In the genomic region with DNA sequence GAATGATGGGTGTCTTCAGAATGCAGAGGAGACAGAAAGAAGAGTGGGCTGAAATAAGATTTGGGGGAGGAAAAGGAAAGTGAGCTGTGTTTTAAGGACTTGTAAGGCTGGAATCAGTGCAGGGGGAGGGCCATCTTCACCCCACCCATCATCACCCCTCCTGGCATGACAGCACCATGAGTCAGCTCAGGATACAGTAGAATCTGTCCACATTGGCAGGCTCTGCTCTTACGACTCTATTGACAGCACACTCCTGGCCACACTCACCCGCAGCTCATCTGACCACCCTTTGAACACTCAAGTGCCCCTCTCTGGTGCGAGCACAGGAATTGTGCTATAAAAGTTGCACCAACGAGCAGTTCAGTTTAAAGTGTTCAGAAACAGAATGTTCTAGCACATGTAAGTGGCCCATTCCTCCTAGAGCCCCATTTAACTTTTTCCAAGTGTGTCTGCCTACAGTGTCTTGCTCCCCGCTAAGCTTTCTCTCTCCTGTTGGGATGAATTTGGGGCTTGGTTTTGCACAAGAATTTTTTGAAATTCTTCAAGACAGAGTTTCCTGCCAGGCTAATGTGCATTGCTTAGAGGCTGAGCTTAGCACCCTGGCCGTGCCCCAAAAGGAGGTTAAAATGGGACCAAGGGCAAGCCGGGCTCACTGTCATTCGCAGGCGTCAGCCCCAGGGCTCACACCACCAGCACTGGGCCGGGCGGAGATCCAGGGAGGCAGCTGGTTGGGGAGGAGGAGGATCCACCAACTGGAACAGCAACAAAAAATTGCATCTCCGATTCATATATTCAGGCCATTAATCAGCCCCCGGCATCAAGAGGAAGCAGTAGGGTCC, we compare ENCODE assay signal across 11 cellular contexts. TPM values are rescaled to one million over a fixed set of nuclear protein-coding genes. Genes with fewer than 3 reads are reported as not detected.
A peak's percentile ranks its signal among the peaks of the same experiment; 100 is the strongest.
DNase-seq lines count a peak whose midpoint lies in the region; ATAC-seq and TF ChIP-seq lines count a peak whose summit lies in the region.
"Had no signal": no experiment of that assay in that cellular context is flagged by ENCODE, and none has a peak within 500 bp of the region (broad histone marks: within the 10 kb centered on the region; RNA-seq: fewer than 3 reads in every experiment).

No MANE protein-coding gene starts in this region.

- no peaks in the 10 kb centered on the region for H3K9me3 Mint-ChIP-seq in stimulated activated naive B cell treated with anti-CD40 and anti-IgM and Interleukin-4, amounts not matched to agents 10 μg/mL and 1 μg/mL and 100 μg/mL, for 72 hours
- H3K9me3 Mint-ChIP-seq: CD14-positive monocyte; IgD-negative memory B cell; stimulated activated effector memory CD8-positive, alpha-beta T cell treated with anti-CD3 and anti-CD28 coated beads, Interleukin-12 subunit alpha, Interleukin-12 subunit beta, amount 100 ng/mL, for 72 hours had no signal

- DNase-seq in AG08395 (ENCODE audit: low spot score) (peak; percentile 90), MG63 (peak; percentile 97), dedifferentiated amniotic fluid mesenchymal stem cell (ENCODE audit: extremely low spot score) (peak; percentile 61), lower lobe of right lung (peak; percentile 49), D341Med (ENCODE audit: low spot score) (no peak), NCI-H1105 (lab: John Stamatoyannopoulos, UW) (no peak), NCI-H2196 treated with DMSO at 0.1 percent for 48 hours (lab: John Stamatoyannopoulos, UW; ENCODE audit: unreplicated experiment) (no peak)
- no peak for DNase-seq in stimulated activated naive B cell treated with anti-CD40 and anti-IgM and Interleukin-4, amounts not matched to agents 10 μg/mL and 1 μg/mL and 100 μg/mL, for 72 hours

- no peak overlapping the region for H3K27ac Mint-ChIP-seq in stimulated activated naive B cell treated with anti-CD40 and anti-IgM and Interleukin-4, amounts not matched to agents 10 μg/mL and 1 μg/mL and 100 μg/mL, for 72 hours
- H3K27ac Mint-ChIP-seq: CD14-positive monocyte; IgD-negative memory B cell; stimulated activated effector memory CD8-positive, alpha-beta T cell treated with anti-CD3 and anti-CD28 coated beads, Interleukin-12 subunit alpha, Interleukin-12 subunit beta, amount 100 ng/mL, for 72 hours had no signal

- peaks cover 24 to 25% of the 10 kb centered on the region in 2 donors for H3K27me3 Mint-ChIP-seq in stimulated activated naive B cell treated with anti-CD40 and anti-IgM and Interleukin-4, amounts not matched to agents 10 μg/mL and 1 μg/mL and 100 μg/mL, for 72 hours

- H3K9me3 ChIP-seq in MG63 = no peaks in the 10 kb centered on the region
- no peaks in the 10 kb centered on the region for H3K9me3 ChIP-seq in lower lobe of right lung

- peak; percentile 77 to 86 for ATAC-seq in lower lobe of right lung
- ATAC-seq in stimulated activated naive B cell treated with anti-CD40 and anti-IgM and Interleukin-4, amounts not matched to agents 10 μg/mL and 1 μg/mL and 100 μg/mL, for 72 hours (replicated peaks) = no peak
- ATAC-seq: stimulated activated effector memory CD8-positive, alpha-beta T cell treated with anti-CD3 and anti-CD28 coated beads, Interleukin-12 subunit alpha, Interleukin-12 subunit beta, amount 100 ng/mL, for 72 hours had no signal

- H3K4me3 Mint-ChIP-seq in stimulated activated naive B cell treated with anti-CD40 and anti-IgM and Interleukin-4, amounts not matched to agents 10 μg/mL and 1 μg/mL and 100 μg/mL, for 72 hours = no peak overlapping the region
- H3K4me3 Mint-ChIP-seq: CD14-positive monocyte; IgD-negative memory B cell; stimulated activated effector memory CD8-positive, alpha-beta T cell treated with anti-CD3 and anti-CD28 coated beads, Interleukin-12 subunit alpha, Interleukin-12 subunit beta, amount 100 ng/mL, for 72 hours had no signal

- peaks cover 4% of the 10 kb centered on the region for H3K4me1 ChIP-seq in lower lobe of right lung

- H3K36me3 ChIP-seq in MG63 (no peaks in the 10 kb centered on the region), lower lobe of right lung (no peaks in the 10 kb centered on the region)

- TF ChIP-seq CTCF in lower lobe of right lung (IDR thresholded peaks at IDR 0.05) = no peak

- no peak overlapping the region for H3K27ac ChIP-seq in lower lobe of right lung

- H3K36me3 Mint-ChIP-seq in stimulated activated naive B cell treated with anti-CD40 and anti-IgM and Interleukin-4, amounts not matched to agents 10 μg/mL and 1 μg/mL and 100 μg/mL, for 72 hours = no peaks in the 10 kb centered on the region
- H3K36me3 Mint-ChIP-seq: CD14-positive monocyte; stimulated activated effector memory CD8-positive, alpha-beta T cell treated with anti-CD3 and anti-CD28 coated beads, Interleukin-12 subunit alpha, Interleukin-12 subunit beta, amount 100 ng/mL, for 72 hours had no signal

- no peaks in the 10 kb centered on the region for H3K4me1 Mint-ChIP-seq in stimulated activated naive B cell treated with anti-CD40 and anti-IgM and Interleukin-4, amounts not matched to agents 10 μg/mL and 1 μg/mL and 100 μg/mL, for 72 hours
- H3K4me1 Mint-ChIP-seq: CD14-positive monocyte, IgD-negative memory B cell had no signal

- intact Hi-C loops in lower lobe of right lung (cut with DNase I) = no loop called here

- H3K4me3 ChIP-seq in MG63 = peak overlapping the region; percentile 4; the same call in 1 of the 2 replicates
- no peak overlapping the region for H3K4me3 ChIP-seq in lower lobe of right lung

- H3K27me3 ChIP-seq in MG63 = no peaks in the 10 kb centered on the region
- no peaks in the 10 kb centered on the region for H3K27me3 ChIP-seq in lower lobe of right lung (ENCODE audit: low read depth)

RNA-seq across cellular contexts. Expression of gene ADRA1B, which starts 12.1 kb away (rescaled TPM):
- total RNA-seq in MG63 (2014; rRNA removed; shearing (Covaris generic); ENCODE audit: low replicate concordance) = 0.25 and 0.56 TPM in 2 replicates
- total RNA-seq in lower lobe of right lung = 3.8 TPM

Comparison
In these comparisons a context has a peak if more than half of its experiments do, and no peak if none do; other contexts are left out.
1. DNase-seq: peak in AG08395 (single experiment), MG63 (single experiment), dedifferentiated amniotic fluid mesenchymal stem cell (single experiment) and lower lobe of right lung (single experiment); none in D341Med (single experiment), NCI-H1105 (single experiment), NCI-H2196 treated with DMSO at 0.1 percent for 48 hours (single experiment) and stimulated activated naive B cell treated with anti-CD40 and anti-IgM and Interleukin-4, amounts not matched to agents 10 μg/mL and 1 μg/mL and 100 μg/mL, for 72 hours (single experiment).
2. ATAC-seq: peak in lower lobe of right lung (2 of 2); none in stimulated activated naive B cell treated with anti-CD40 and anti-IgM and Interleukin-4, amounts not matched to agents 10 μg/mL and 1 μg/mL and 100 μg/mL, for 72 hours (0 of 2).